Comparison of ENCODE assay signal across 10 cellular contexts in genomic region chr20:44134897-44135810, GRCh38. TPM values are rescaled to one million over a fixed set of nuclear protein-coding genes. Genes with fewer than 3 reads are reported as not detected.
DNase-seq lines count a peak whose midpoint lies in the region; ATAC-seq lines count a peak whose summit lies in the region.
"Had no signal": no experiment of that assay in that cellular context is flagged by ENCODE, and none has a peak within 500 bp of the region (broad histone marks: within the 10 kb centered on the region; RNA-seq: fewer than 3 reads in every experiment).

No MANE protein-coding gene starts in this region.

- peaks cover 10% of the 10 kb centered on the region for H3K27me3 Mint-ChIP-seq in activated CD4-positive, alpha-beta memory T cell treated with anti-CD3 and anti-CD28 coated beads, Interleukin-2, amount 10 ng/mL, durations not matched to agents 7 days and 5 days

- no peak overlapping the region for H3K27ac Mint-ChIP-seq in activated CD4-positive, alpha-beta memory T cell treated with anti-CD3 and anti-CD28 coated beads, Interleukin-2, amount 10 ng/mL, durations not matched to agents 7 days and 5 days

- CTCF ChIA-PET in activated CD4-positive, alpha-beta memory T cell treated with anti-CD3 and anti-CD28 coated beads, Interleukin-2, amount 10 ng/mL, durations not matched to agents 7 days and 5 days (lab: Charles Lee): interaction anchor here (1.2 to 1.9 kb wide), 4 partner anchors 19 to 176 kb away, joined by 3 to 4 read pairs (median 4); partner anchors contain the start of gene FITM2

- POLR2A ChIA-PET in activated CD4-positive, alpha-beta memory T cell treated with anti-CD3 and anti-CD28 coated beads, Interleukin-2, amount 10 ng/mL, durations not matched to agents 7 days and 5 days (lab: Charles Lee): no interaction called here

- intact Hi-C loops in posterior vena cava (cut with DNase I): no loop called here

- H3K9me3 Mint-ChIP-seq in activated CD4-positive, alpha-beta memory T cell treated with anti-CD3 and anti-CD28 coated beads, Interleukin-2, amount 10 ng/mL, durations not matched to agents 7 days and 5 days: no peaks in the 10 kb centered on the region

- DNase-seq in GDM1 (lab: John Stamatoyannopoulos, UW): peak; percentile 9
- DNase-seq in activated CD4-positive, alpha-beta memory T cell treated with anti-CD3 and anti-CD28 coated beads, Interleukin-2, amount 10 ng/mL, durations not matched to agents 7 days and 5 days: peak; percentile 20
- DNase-seq in myocyte (ENCODE audit: low read depth): peak; percentile 56
- no peak for DNase-seq in posterior vena cava (ENCODE audit: low spot score)
- no peak for DNase-seq in germinal center (ENCODE audit: low spot score)
- DNase-seq in medulla oblongata (ENCODE audit: extremely low spot score): no peak
- DNase-seq in DMS53 treated with DMSO at 0.1 percent for 48 hours (lab: John Stamatoyannopoulos, UW; ENCODE audit: unreplicated experiment): no peak
- DNase-seq: activated T-cell treated with anti-CD3 and anti-CD28 coated beads for 4 hours had no signal

- no peaks in the 10 kb centered on the region for H3K36me3 Mint-ChIP-seq in activated CD4-positive, alpha-beta memory T cell treated with anti-CD3 and anti-CD28 coated beads, Interleukin-2, amount 10 ng/mL, durations not matched to agents 7 days and 5 days (ENCODE audit: low read depth)

- no peaks in the 10 kb centered on the region for H3K4me1 Mint-ChIP-seq in activated CD4-positive, alpha-beta memory T cell treated with anti-CD3 and anti-CD28 coated beads, Interleukin-2, amount 10 ng/mL, durations not matched to agents 7 days and 5 days

- no peak overlapping the region for H3K4me3 Mint-ChIP-seq in activated CD4-positive, alpha-beta memory T cell treated with anti-CD3 and anti-CD28 coated beads, Interleukin-2, amount 10 ng/mL, durations not matched to agents 7 days and 5 days

- ATAC-seq in HG02610 (IDR thresholded peaks at IDR 0.05; ENCODE audit: unreplicated experiment): peak; percentile 56
- ATAC-seq: sciatic nerve had no signal

RNA-seq across cellular contexts. Expression of gene JPH2, which starts 51.8 kb away (rescaled TPM):
- total RNA-seq in activated CD4-positive, alpha-beta memory T cell treated with anti-CD3 and anti-CD28 coated beads, Interleukin-2, amount 10 ng/mL, durations not matched to agents 7 days and 5 days: under 1 TPM; 0.05 to 0.10 TPM
- 263 and 339 TPM in 2 replicates for total RNA-seq in myocyte
- polyA plus RNA-seq in myocyte (2012): 121 TPM
- total RNA-seq in posterior vena cava: 100 to 1,000 TPM; 121 to 130 TPM

Comparison
In these comparisons a context has a peak if more than half of its experiments do, and no peak if none do; other contexts are left out.
1. DNase-seq: peak in GDM1 (single experiment), activated CD4-positive, alpha-beta memory T cell treated with anti-CD3 and anti-CD28 coated beads, Interleukin-2, amount 10 ng/mL, durations not matched to agents 7 days and 5 days (single experiment) and myocyte (single experiment); none in posterior vena cava (single experiment), germinal center (single experiment), medulla oblongata (single experiment) and DMS53 treated with DMSO at 0.1 percent for 48 hours (single experiment).
2. RNA of gene JPH2, which starts 51.8 kb away (total RNA-seq): 263 to 339 TPM in myocyte and 121 to 130 TPM in posterior vena cava; 0.05 to 0.10 TPM in activated CD4-positive, alpha-beta memory T cell treated with anti-CD3 and anti-CD28 coated beads, Interleukin-2, amount 10 ng/mL, durations not matched to agents 7 days and 5 days; every median in the first group is over 100 times any median in the second.